ENCODE assay signal across 1 cellular context in the genomic region with DNA sequence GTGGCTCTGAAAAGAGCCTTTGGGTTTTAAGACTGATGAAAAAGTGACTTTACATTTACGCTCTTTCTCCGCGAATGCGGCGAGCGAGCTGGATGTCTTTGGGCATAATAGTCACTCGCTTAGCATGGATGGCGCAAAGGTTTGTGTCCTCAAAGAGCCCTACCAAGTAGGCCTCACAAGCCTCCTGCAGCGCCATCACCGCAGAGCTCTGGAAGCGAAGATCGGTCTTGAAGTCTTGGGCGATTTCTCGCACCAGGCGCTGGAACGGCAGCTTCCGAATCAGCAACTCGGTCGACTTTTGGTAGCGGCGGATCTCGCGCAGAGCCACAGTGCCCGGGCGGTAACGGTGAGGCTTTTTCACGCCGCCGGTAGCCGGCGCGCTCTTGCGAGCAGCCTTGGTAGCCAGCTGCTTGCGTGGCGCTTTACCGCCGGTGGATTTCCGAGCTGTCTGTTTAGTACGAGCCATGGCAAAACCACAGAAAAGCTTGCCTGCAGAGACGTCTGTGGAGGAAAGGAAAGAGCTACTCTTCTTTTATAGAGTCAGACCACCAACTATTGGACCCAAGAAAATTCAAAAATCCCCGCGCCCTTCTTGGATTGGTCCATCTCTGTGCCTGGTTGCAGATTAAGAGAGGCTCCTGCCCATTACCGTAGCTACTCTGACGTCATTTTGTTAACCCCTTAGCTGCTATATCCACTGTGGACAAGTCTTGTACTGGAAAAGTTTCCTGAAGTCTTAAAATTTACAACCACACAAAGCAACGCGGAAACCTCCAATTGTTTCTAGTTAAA.
TF ChIP-seq lines count a peak whose summit lies in the region.

No MANE protein-coding gene starts in this region.

TF ChIP-seq in HepG2, 621 proteins besides CTCF, POLR2A, EP300 and RAD21 (continued from another document and continues in another):
- TF ChIP-seq ARID4A (CRISPR knock-in tag; IDR thresholded peaks at IDR 0.05; ENCODE audit: borderline replicate concordance) (peak; percentile 99), ZNF703 (CRISPR knock-in tag; IDR thresholded peaks at IDR 0.05; ENCODE audit: borderline replicate concordance) (peak; percentile 80; the same call in 1 of the 2 replicates), ZBTB25 (CRISPR knock-in tag; IDR thresholded peaks at IDR 0.05) (peak; percentile 68; the same call in 1 of the 2 replicates), MEF2D (CRISPR knock-in tag; IDR thresholded peaks at IDR 0.05) (0 out of 2 replicates have a peak, but pooled peaks have one; percentile 72), GATAD1 (CRISPR knock-in tag; IDR thresholded peaks at IDR 0.05) (peak; percentile 66), NCOA2 (CRISPR knock-in tag; IDR thresholded peaks at IDR 0.05) (peak; percentile 55; the same call in 1 of the 2 replicates), ZNF841 (CRISPR knock-in tag; IDR thresholded peaks at IDR 0.05; ENCODE audit: borderline replicate concordance) (0 out of 2 replicates have a peak, but pooled peaks have one; percentile 45), NONO (IDR thresholded peaks at IDR 0.05) (no peak), NONO (CRISPR knock-in tag; conservative IDR thresholded peaks at IDR 0.05) (peak; percentile 75), CCDC6 (CRISPR knock-in tag; IDR thresholded peaks at IDR 0.05) (peak; percentile 89; the same call in 1 of the 2 replicates), POLR2G (IDR thresholded peaks at IDR 0.05; ENCODE audit: low read depth, low read length) (peak; percentile 99), REPIN1 (CRISPR knock-in tag; IDR thresholded peaks at IDR 0.05; ENCODE audit: borderline replicate concordance, low read depth) (peak; percentile 63; the same call in 1 of the 2 replicates), SMARCC2 (IDR thresholded peaks at IDR 0.05) (no peak), SPEN (CRISPR knock-in tag; IDR thresholded peaks at IDR 0.05; ENCODE audit: low read depth) (peak; percentile 71), HNRNPLL (IDR thresholded peaks at IDR 0.05; ENCODE audit: low read depth, low read length, poor library complexity, severe bottlenecking) (peak; percentile 95), ZBTB37 (CRISPR knock-in tag; IDR thresholded peaks at IDR 0.05) (0 out of 2 replicates have a peak, but pooled peaks have one; percentile 41), PCBP1 (IDR thresholded peaks at IDR 0.05; ENCODE audit: borderline replicate concordance, low read depth, low read length) (0 out of 2 replicates have a peak, but pooled peaks have one; percentile 86), TMF1 (CRISPR knock-in tag; IDR thresholded peaks at IDR 0.05; ENCODE audit: low read depth) (peak; percentile 82; the same call in 1 of the 2 replicates), TAF1 (CRISPR knock-in tag; IDR thresholded peaks at IDR 0.05) (peak; percentile 93), AKNA (CRISPR knock-in tag; IDR thresholded peaks at IDR 0.05; ENCODE audit: borderline replicate concordance) (peak; percentile 61; the same call in 1 of the 2 replicates), STAT5B (CRISPR knock-in tag; IDR thresholded peaks at IDR 0.05) (peak; percentile 78; the same call in 1 of the 2 replicates), HDAC2 (CRISPR knock-in tag; IDR thresholded peaks at IDR 0.05) (peak; percentile 83), ZNF224 (CRISPR knock-in tag; IDR thresholded peaks at IDR 0.05) (0 out of 2 replicates have a peak, but pooled peaks have one; percentile 62), ZNF343 (CRISPR knock-in tag; IDR thresholded peaks at IDR 0.05) (peak; percentile 60; the same call in 1 of the 2 replicates), AFF4 (CRISPR knock-in tag; IDR thresholded peaks at IDR 0.05) (peak; percentile 100), ADNP (CRISPR knock-in tag; IDR thresholded peaks at IDR 0.05) (no peak)
- TF ChIP-seq, protein P1, sequence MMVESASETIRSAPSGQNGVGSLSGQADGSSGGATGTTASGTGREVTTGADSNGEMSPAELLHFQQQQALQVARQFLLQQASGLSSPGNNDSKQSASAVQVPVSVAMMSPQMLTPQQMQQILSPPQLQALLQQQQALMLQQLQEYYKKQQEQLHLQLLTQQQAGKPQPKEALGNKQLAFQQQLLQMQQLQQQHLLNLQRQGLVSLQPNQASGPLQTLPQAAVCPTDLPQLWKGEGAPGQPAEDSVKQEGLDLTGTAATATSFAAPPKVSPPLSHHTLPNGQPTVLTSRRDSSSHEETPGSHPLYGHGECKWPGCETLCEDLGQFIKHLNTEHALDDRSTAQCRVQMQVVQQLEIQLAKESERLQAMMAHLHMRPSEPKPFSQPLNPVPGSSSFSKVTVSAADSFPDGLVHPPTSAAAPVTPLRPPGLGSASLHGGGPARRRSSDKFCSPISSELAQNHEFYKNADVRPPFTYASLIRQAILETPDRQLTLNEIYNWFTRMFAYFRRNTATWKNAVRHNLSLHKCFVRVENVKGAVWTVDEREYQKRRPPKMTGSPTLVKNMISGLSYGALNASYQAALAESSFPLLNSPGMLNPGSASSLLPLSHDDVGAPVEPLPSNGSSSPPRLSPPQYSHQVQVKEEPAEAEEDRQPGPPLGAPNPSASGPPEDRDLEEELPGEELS (CRISPR knock-in tag; IDR thresholded peaks at IDR 0.05): peak; percentile 57
- TF ChIP-seq, protein P2, sequence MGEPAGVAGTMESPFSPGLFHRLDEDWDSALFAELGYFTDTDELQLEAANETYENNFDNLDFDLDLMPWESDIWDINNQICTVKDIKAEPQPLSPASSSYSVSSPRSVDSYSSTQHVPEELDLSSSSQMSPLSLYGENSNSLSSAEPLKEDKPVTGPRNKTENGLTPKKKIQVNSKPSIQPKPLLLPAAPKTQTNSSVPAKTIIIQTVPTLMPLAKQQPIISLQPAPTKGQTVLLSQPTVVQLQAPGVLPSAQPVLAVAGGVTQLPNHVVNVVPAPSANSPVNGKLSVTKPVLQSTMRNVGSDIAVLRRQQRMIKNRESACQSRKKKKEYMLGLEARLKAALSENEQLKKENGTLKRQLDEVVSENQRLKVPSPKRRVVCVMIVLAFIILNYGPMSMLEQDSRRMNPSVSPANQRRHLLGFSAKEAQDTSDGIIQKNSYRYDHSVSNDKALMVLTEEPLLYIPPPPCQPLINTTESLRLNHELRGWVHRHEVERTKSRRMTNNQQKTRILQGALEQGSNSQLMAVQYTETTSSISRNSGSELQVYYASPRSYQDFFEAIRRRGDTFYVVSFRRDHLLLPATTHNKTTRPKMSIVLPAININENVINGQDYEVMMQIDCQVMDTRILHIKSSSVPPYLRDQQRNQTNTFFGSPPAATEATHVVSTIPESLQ (CRISPR knock-in tag; conservative IDR thresholded peaks at IDR 0.05): no peak
